Comparison of ENCODE assay signal across 1 cellular context in the genomic region with DNA sequence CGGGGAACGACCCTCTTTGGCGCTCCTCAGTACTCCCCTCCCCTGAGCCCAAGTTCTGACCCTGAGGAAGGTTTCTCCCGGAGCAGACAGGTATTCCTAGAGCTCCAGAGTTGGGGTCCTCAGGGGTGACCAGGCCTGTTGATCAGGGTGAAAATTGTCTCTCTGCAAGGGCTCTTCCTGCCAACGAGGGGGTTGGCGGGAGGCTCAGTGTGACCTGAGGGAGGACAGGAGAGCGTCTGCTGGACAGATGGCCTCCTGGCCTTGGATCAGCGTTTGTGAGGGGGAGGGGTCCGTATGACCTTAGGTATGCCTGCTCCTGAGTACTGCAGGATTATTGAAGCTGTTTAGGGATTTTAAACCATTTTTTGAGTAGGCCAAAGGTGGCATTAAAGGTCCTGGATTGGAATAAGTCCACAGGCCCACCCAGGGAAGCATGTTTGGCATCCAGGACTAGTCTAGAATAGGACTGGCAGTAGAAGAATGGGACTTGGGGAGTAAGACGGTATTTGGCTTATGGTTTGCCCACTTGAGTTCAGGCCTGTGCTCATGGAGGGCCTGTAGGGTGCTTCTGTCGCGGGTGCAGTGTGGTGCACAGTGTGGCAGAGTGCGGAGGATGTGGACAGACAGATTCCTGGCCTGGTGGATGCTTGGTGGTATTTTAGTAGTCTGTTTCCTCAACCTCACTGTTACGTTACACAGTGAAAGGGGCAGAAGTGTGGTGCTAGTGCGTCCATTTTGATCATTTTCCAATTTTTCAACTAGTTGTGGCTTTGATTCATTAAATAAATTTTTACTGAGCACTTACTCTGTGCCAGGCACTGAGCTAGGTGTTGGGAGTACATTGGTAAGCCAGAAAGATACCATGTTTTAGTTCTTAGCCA.
TF ChIP-seq lines count a peak whose summit lies in the region.

No MANE protein-coding gene starts in this region.

TF ChIP-seq in WTC11, 78 proteins besides CTCF, POLR2A, EP300 and RAD21 (continued from another document):
- 0 out of 2 replicates have a peak, but pooled peaks have one; percentile 33 for TF ChIP-seq ETV6 (CRISPR knock-in tag; IDR thresholded peaks at IDR 0.05)
TF ChIP-seq in WTC11: peak in this region for 3.
